Comparison of ENCODE assay signal across 11 cellular contexts in the genomic region with DNA sequence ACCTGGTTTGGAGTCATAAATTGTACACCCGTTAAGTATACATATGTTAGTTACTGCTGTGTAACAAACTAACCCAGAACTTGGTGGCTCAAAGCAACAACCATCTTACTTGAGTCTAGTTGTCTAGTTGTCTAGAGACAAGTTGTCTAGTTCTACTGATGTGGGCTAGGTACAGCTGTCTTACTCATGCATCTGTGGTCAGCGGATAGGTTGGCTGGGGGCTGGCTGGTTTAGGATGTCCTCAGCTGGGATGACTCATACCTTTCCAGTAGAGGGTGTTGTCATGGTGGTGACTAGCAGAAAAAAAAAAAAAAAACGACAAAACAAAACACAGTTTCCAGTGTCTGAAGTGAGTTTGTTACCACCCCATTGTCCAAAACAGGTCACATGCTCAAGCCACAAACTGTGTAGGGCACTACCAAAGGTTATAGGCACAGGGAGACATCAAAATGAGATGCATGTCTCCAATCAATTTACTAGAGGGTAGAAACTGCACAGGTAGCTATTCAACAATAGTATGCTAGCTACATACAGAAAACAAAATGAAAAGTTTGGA.
DNase-seq lines count a peak whose midpoint lies in the region; TF ChIP-seq lines count a peak whose summit lies in the region.
"Had no signal": no experiment of that assay in that cellular context is flagged by ENCODE, and none has a peak within 500 bp of the region (broad histone marks: within the 10 kb centered on the region; RNA-seq: fewer than 3 reads in every experiment).

No MANE protein-coding gene starts in this region.

- H4K20me1 ChIP-seq in GM23248 (ENCODE audit: insufficient read depth): no peaks in the 10 kb centered on the region

- in situ Hi-C loops in GM23248 (cut with MboI): no loop called here

- no peak overlapping the region for H3K4me2 ChIP-seq in GM23248 (ENCODE audit: unreplicated experiment)

- no peak overlapping the region for H3K27ac ChIP-seq in GM23248
- H3K27ac ChIP-seq: testis had no signal

- no peaks in the 10 kb centered on the region for H3K27me3 ChIP-seq in GM23248 (replicated peaks; ENCODE audit: insufficient read depth)
- H3K27me3 ChIP-seq: testis had no signal

- DNase-seq in AG09309 (ENCODE audit: low read depth) (peak; percentile 31), GM23248 (peak; percentile 92), RPMI7951 (ENCODE audit: low read depth) (peak; percentile 92), fibroblast of the aortic adventitia (ENCODE audit: low read depth) (peak; percentile 35), SHP77 treated with DMSO at 0.1 percent for 48 hours (lab: John Stamatoyannopoulos, UW) (no peak), foreskin melanocyte (no peak), NCI-H2081 (lab: John Stamatoyannopoulos, UW) (no peak), SW 1271 (lab: John Stamatoyannopoulos, UW) (no peak)
- DNase-seq: COR-L47, NCI-H187 treated with DMSO at 0.1 percent for 48 hours, testis had no signal

- no peak overlapping the region for H2AFZ ChIP-seq in GM23248

- WGBS in GM23248 (ENCODE audit: low coverage in 1 of 2, low lambda C conversion rate in 2 of 2, missing lambda C conversion rate in 2 of 2), 2 experiments: 30 to 32% methylated on average over 3 of the region's 3 CpGs

- no peak for TF ChIP-seq CTCF in AG09309 (IDR thresholded peaks at IDR 0.05; ENCODE audit: control insufficient read depth, insufficient read depth, low read depth, low read length, missing control alignments)
- no peak for TF ChIP-seq CTCF in fibroblast of the aortic adventitia (IDR thresholded peaks at IDR 0.05; ENCODE audit: insufficient read depth, low read length)

- H3K79me2 ChIP-seq in GM23248 (ENCODE audit: insufficient read depth): no peaks in the 10 kb centered on the region

- no peak overlapping the region for H3K9ac ChIP-seq in GM23248

- no peaks in the 10 kb centered on the region for H3K9me3 ChIP-seq in GM23248 (ENCODE audit: low read depth)
- H3K9me3 ChIP-seq: testis had no signal

- no peaks in the 10 kb centered on the region for H3K9me2 ChIP-seq in GM23248 (ENCODE audit: insufficient read depth)

- H3K4me3 ChIP-seq in AG09309 (ENCODE audit: control insufficient read depth, low read depth, low read length) (no peak overlapping the region), GM23248 (no peak overlapping the region), fibroblast of the aortic adventitia (ENCODE audit: low read depth, low read length) (no peak overlapping the region)
- H3K4me3 ChIP-seq: testis had no signal

- no peaks in the 10 kb centered on the region for H3F3A ChIP-seq in GM23248 (ENCODE audit: insufficient read depth)

- H3K36me3 ChIP-seq in GM23248 (ENCODE audit: low read depth): no peaks in the 10 kb centered on the region

- H3K4me1 ChIP-seq in GM23248 (ENCODE audit: insufficient read depth): peaks cover 8% of the 10 kb centered on the region

Comparison
In these comparisons a context has a peak if more than half of its experiments do, and no peak if none do; other contexts are left out.
1. DNase-seq: peak in AG09309 (single experiment), GM23248 (single experiment), RPMI7951 (single experiment) and fibroblast of the aortic adventitia (single experiment); none in SHP77 treated with DMSO at 0.1 percent for 48 hours (single experiment), foreskin melanocyte (single experiment), NCI-H2081 (0 of 2) and SW 1271 (0 of 2).